Comparison of ENCODE assay signal across 9 cellular contexts in the genomic region with DNA sequence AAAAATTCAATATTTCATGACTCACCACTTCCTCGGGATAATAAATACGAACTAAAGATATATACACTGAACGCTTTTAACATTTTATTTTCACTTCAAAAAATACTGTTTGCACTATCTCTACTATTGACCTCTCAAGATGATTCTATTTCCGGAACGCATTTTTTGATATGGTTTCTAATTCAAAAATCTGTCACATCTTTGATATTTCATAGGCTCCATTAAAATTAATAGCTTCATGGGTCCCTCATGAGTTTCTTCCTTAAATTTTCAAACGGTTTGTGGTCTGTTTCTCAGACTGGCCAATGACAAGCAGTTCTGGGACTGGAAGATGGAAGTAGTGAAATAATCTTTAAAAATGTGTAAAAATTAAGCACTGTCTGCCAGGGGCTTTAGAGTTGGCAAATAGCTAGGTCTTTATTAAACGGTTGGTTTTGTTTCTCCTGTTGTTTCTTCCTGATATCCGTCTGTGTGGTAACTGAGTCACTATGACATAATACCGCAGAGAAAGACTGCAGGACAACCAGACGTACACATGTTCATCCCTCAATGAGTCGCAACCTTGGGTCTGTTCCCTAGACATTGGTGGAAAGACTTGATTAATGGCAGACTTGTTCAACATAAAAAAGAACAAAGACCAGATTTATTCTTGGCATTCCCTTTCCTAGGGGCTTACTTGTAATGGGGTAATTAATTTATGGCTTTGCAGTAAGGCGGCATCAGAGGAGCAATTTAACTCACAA.
DNase-seq lines count a peak whose midpoint lies in the region; ATAC-seq and TF ChIP-seq lines count a peak whose summit lies in the region.
"Had no signal": no experiment of that assay in that cellular context is flagged by ENCODE, and none has a peak within 500 bp of the region (broad histone marks: within the 10 kb centered on the region; RNA-seq: fewer than 3 reads in every experiment).

No MANE protein-coding gene starts in this region.

- no peaks in the 10 kb centered on the region for H3K27me3 ChIP-seq in NT2/D1 (ENCODE audit: insufficient read depth, insufficient read length)
- H3K27me3 ChIP-seq in esophagus squamous epithelium, result peaks cover 0 to 38% (median 0%) of the 10 kb centered on the region in 4 donors

- TF ChIP-seq POLR2A in esophagus squamous epithelium (IDR thresholded peaks at IDR 0.05), result no peak

- H3K9me3 ChIP-seq in NT2/D1 (ENCODE audit: insufficient read depth, low read length), result no peaks in the 10 kb centered on the region
- no peaks in the 10 kb centered on the region for H3K9me3 ChIP-seq in esophagus squamous epithelium
- H3K9me3 ChIP-seq: prostate gland had no signal

- H3K4me3 ChIP-seq in NT2/D1 (ENCODE audit: insufficient read length, low read depth), result peak overlapping the region; percentile 67
- peak overlapping the region; percentile 39 to 70 (median 52) for H3K4me3 ChIP-seq in esophagus squamous epithelium

- DNase-seq in COLO829 (ENCODE audit: low spot score) (peak; percentile 82), NT2/D1 (ENCODE audit: low read depth, low spot score) (no peak), esophagus squamous epithelium (lab: John Stamatoyannopoulos, UW) (no peak), non-pigmented ciliary epithelial cell (ENCODE audit: low read depth) (peak; percentile 78), NCI-H2227 treated with DMSO at 0.1 percent for 48 hours (lab: John Stamatoyannopoulos, UW) (no peak), SIG-M5 treated with dmso at 0.1 percent for 504 hours (lab: John Stamatoyannopoulos, UW; ENCODE audit: unreplicated experiment) (no peak)
- DNase-seq in stimulated activated CD4-positive, alpha-beta T cell treated with anti-CD3 and anti-CD28 coated beads, Interleukin-1b, Interleukin-23, amount 100 ng/mL, for 48 hours, result no peak

- 50 to 52% methylated on average over 12 of the region's 12 CpGs for WGBS in esophagus squamous epithelium, 2 donors

- H3K36me3 ChIP-seq in NT2/D1 (ENCODE audit: insufficient read depth, insufficient read length, low read length) (no peaks in the 10 kb centered on the region), esophagus squamous epithelium (no peaks in the 10 kb centered on the region)
- H3K36me3 ChIP-seq: prostate gland had no signal

- peak overlapping the region in 3 of 4 donors; percentile 73 to 80 (median 80) for H3K27ac ChIP-seq in esophagus squamous epithelium

- peak overlapping the region; percentile 76 for H3K9ac ChIP-seq in NT2/D1 (ENCODE audit: insufficient read length, low read depth)

- no peak for TF ChIP-seq CTCF in esophagus squamous epithelium (IDR thresholded peaks at IDR 0.05)

- H3K4me1 ChIP-seq in NT2/D1 (ENCODE audit: insufficient read depth, insufficient read length), result no peaks in the 10 kb centered on the region
- peaks cover 0 to 34% (median 7%) of the 10 kb centered on the region in 3 donors for H3K4me1 ChIP-seq in esophagus squamous epithelium
- H3K4me1 ChIP-seq: prostate gland had no signal

- intact Hi-C loops in esophagus squamous epithelium (cut with DNase I), result no loop called here

- ATAC-seq in GM18511 (IDR thresholded peaks at IDR 0.05; ENCODE audit: unreplicated experiment), result no peak

Comparison
In these comparisons a context has a peak if more than half of its experiments do, and no peak if none do; other contexts are left out.
1. DNase-seq: peak in COLO829 (single experiment) and non-pigmented ciliary epithelial cell (single experiment); none in NT2/D1 (single experiment), esophagus squamous epithelium (single experiment), stimulated activated CD4-positive, alpha-beta T cell treated with anti-CD3 and anti-CD28 coated beads, Interleukin-1b, Interleukin-23, amount 100 ng/mL, for 48 hours (single experiment), NCI-H2227 treated with DMSO at 0.1 percent for 48 hours (single experiment) and SIG-M5 treated with dmso at 0.1 percent for 504 hours (single experiment).